In the genomic region with DNA sequence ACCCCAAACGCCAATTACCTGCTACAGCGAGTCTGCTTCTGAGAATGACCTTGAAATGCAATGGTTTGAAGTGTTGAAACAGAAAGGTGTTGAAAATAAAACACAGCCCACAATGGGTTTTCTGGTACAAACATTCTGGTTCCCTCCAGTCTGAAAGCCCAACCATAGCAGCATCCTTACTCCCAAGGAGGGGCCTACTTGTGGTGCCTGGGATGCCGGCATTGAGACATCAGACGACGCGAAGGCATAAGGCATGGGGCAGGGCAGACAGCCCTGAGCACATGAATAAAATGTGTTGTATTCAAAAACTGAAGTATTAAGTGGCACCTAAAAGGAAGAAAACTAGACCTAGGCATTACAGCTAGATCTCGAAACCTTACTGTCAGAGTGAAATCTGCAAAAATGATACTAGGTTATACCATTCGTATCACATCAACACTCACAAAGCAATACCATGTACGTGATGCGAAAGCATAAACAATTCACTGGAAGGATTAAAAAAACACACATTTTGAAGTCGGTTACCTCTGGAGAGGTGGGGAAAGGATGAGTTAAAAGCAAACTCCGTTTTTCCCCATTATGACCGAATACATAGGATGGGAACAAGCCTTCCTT, we compare ENCODE assay signal across 1 cellular context.
TF ChIP-seq lines count a peak whose summit lies in the region.

No MANE protein-coding gene starts in this region.

TF ChIP-seq in GM23338, 12 proteins besides CTCF, POLR2A, EP300 and RAD21 (continued from another document):
- TF ChIP-seq, protein P1, sequence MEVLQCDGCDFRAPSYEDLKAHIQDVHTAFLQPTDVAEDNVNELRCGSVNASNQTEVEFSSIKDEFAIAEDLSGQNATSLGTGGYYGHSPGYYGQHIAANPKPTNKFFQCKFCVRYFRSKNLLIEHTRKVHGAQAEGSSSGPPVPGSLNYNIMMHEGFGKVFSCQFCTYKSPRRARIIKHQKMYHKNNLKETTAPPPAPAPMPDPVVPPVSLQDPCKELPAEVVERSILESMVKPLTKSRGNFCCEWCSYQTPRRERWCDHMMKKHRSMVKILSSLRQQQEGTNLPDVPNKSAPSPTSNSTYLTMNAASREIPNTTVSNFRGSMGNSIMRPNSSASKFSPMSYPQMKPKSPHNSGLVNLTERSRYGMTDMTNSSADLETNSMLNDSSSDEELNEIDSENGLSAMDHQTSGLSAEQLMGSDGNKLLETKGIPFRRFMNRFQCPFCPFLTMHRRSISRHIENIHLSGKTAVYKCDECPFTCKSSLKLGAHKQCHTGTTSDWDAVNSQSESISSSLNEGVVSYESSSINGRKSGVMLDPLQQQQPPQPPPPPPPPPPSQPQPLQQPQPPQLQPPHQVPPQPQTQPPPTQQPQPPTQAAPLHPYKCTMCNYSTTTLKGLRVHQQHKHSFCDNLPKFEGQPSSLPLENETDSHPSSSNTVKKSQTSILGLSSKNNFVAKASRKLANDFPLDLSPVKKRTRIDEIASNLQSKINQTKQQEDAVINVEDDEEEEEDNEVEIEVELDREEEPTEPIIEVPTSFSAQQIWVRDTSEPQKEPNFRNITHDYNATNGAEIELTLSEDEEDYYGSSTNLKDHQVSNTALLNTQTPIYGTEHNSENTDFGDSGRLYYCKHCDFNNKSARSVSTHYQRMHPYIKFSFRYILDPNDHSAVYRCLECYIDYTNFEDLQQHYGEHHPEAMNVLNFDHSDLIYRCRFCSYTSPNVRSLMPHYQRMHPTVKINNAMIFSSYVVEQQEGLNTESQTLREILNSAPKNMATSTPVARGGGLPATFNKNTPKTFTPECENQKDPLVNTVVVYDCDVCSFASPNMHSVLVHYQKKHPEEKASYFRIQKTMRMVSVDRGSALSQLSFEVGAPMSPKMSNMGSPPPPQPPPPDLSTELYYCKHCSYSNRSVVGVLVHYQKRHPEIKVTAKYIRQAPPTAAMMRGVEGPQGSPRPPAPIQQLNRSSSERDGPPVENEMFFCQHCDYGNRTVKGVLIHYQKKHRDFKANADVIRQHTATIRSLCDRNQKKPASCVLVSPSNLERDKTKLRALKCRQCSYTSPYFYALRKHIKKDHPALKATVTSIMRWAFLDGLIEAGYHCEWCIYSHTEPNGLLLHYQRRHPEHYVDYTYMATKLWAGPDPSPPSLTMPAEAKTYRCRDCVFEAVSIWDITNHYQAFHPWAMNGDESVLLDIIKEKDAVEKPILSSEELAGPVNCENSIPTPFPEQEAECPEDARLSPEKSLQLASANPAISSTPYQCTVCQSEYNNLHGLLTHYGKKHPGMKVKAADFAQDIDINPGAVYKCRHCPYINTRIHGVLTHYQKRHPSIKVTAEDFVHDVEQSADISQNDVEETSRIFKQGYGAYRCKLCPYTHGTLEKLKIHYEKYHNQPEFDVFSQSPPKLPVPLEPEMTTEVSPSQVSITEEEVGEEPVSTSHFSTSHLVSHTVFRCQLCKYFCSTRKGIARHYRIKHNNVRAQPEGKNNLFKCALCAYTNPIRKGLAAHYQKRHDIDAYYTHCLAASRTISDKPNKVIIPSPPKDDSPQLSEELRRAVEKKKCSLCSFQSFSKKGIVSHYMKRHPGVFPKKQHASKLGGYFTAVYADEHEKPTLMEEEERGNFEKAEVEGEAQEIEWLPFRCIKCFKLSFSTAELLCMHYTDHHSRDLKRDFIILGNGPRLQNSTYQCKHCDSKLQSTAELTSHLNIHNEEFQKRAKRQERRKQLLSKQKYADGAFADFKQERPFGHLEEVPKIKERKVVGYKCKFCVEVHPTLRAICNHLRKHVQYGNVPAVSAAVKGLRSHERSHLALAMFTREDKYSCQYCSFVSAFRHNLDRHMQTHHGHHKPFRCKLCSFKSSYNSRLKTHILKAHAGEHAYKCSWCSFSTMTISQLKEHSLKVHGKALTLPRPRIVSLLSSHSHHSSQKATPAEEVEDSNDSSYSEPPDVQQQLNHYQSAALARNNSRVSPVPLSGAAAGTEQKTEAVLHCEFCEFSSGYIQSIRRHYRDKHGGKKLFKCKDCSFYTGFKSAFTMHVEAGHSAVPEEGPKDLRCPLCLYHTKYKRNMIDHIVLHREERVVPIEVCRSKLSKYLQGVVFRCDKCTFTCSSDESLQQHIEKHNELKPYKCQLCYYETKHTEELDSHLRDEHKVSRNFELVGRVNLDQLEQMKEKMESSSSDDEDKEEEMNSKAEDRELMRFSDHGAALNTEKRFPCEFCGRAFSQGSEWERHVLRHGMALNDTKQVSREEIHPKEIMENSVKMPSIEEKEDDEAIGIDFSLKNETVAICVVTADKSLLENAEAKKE (CRISPR knock-in tag; IDR thresholded peaks at IDR 0.05): no peak
- TF ChIP-seq, protein P2, sequence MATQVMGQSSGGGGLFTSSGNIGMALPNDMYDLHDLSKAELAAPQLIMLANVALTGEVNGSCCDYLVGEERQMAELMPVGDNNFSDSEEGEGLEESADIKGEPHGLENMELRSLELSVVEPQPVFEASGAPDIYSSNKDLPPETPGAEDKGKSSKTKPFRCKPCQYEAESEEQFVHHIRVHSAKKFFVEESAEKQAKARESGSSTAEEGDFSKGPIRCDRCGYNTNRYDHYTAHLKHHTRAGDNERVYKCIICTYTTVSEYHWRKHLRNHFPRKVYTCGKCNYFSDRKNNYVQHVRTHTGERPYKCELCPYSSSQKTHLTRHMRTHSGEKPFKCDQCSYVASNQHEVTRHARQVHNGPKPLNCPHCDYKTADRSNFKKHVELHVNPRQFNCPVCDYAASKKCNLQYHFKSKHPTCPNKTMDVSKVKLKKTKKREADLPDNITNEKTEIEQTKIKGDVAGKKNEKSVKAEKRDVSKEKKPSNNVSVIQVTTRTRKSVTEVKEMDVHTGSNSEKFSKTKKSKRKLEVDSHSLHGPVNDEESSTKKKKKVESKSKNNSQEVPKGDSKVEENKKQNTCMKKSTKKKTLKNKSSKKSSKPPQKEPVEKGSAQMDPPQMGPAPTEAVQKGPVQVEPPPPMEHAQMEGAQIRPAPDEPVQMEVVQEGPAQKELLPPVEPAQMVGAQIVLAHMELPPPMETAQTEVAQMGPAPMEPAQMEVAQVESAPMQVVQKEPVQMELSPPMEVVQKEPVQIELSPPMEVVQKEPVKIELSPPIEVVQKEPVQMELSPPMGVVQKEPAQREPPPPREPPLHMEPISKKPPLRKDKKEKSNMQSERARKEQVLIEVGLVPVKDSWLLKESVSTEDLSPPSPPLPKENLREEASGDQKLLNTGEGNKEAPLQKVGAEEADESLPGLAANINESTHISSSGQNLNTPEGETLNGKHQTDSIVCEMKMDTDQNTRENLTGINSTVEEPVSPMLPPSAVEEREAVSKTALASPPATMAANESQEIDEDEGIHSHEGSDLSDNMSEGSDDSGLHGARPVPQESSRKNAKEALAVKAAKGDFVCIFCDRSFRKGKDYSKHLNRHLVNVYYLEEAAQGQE (IDR thresholded peaks at IDR 0.05; ENCODE audit: unreplicated experiment): no peak
- TF ChIP-seq JUNB (IDR thresholded peaks at IDR 0.05; ENCODE audit: unreplicated experiment) (no peak), POLR2AphosphoS5 (IDR thresholded peaks at IDR 0.05; ENCODE audit: low read depth) (no peak), EZH2phosphoT487 (IDR thresholded peaks at IDR 0.05; ENCODE audit: unreplicated experiment) (no peak), ZNF114 (CRISPR knock-in tag; IDR thresholded peaks at IDR 0.05) (no peak), CREB1 (CRISPR knock-in tag; IDR thresholded peaks at IDR 0.05; ENCODE audit: low read depth) (no peak), NANOG (IDR thresholded peaks at IDR 0.05; ENCODE audit: borderline replicate concordance) (no peak)
- TF ChIP-seq, protein P3, sequence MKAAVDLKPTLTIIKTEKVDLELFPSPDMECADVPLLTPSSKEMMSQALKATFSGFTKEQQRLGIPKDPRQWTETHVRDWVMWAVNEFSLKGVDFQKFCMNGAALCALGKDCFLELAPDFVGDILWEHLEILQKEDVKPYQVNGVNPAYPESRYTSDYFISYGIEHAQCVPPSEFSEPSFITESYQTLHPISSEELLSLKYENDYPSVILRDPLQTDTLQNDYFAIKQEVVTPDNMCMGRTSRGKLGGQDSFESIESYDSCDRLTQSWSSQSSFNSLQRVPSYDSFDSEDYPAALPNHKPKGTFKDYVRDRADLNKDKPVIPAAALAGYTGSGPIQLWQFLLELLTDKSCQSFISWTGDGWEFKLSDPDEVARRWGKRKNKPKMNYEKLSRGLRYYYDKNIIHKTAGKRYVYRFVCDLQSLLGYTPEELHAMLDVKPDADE (IDR thresholded peaks at IDR 0.05): no peak
